8 cellular contexts compared by ENCODE assay signal in genomic region chrX:111812889-111813563, GRCh38.
"Had no signal": no experiment of that assay in that cellular context is flagged by ENCODE, and none has a peak within 500 bp of the region (broad histone marks: within the 10 kb centered on the region; RNA-seq: fewer than 3 reads in every experiment).

No MANE protein-coding gene starts in this region.

- ATAC-seq: GM12878 had no signal

- DNase-seq: GDM1, GF-D8 had no signal

- FAIRE-seq: G401.6, GM12878, GM12891, GM12892, GM18507, GM19239 had no signal

- H3K4me3 ChIP-seq: GM12878 had no signal
